Comparison of ENCODE assay signal across 15 cellular contexts in the genomic region with DNA sequence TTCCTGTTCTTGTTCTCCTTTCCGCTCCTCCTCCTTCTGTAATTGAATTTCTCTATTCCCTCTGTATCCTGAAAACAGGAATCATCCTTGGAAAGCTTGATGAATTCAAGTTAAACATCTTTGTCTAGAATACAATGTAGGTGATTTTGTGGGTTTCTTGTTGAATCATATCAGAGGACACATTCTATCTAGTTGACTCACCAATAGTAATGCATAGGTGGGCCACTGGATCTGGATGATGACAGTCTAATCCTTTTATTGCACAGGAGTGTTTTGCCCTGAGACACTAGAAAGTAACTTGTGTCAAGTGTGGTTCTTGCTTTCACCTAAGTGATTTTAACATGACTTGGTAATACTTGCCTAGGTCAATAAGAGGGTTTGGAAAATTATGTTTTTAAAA.
DNase-seq lines count a peak whose midpoint lies in the region; ATAC-seq and TF ChIP-seq lines count a peak whose summit lies in the region.
"Had no signal": no experiment of that assay in that cellular context is flagged by ENCODE, and none has a peak within 500 bp of the region (broad histone marks: within the 10 kb centered on the region; RNA-seq: fewer than 3 reads in every experiment).

No MANE protein-coding gene starts in this region.

- POLR2A ChIA-PET in PC-3 (lab: Charles Lee; ENCODE audit: unreplicated experiment), result no interaction called here

- intact Hi-C loops in PC-3 (cut with micrococcal nuclease) (no loop called here), sigmoid colon (cut with DNase I) (no loop called here)

- no peaks in the 10 kb centered on the region for H3K36me3 ChIP-seq in PC-3 (ENCODE audit: low read depth, low read length)
- no peaks in the 10 kb centered on the region for H3K36me3 ChIP-seq in sigmoid colon

- BruUV-seq in PC-3 (replicated peaks; lab: Mats Ljungman, UMichigan), result no TSS peak

- CTCF ChIA-PET in PC-3 (lab: Charles Lee), result no interaction called here

- ATAC-seq in PC-3 (peak; percentile 50), GM21367 (IDR thresholded peaks at IDR 0.05; ENCODE audit: unreplicated experiment) (no peak)
- no peak for ATAC-seq in activated naive CD4-positive, alpha-beta T cell treated with anti-CD3 and anti-CD28 coated beads, Interleukin-2, amount 50 U/mL, for 72 hours

- H3K79me2 ChIP-seq in PC-3 (ENCODE audit: low read length), result no peaks in the 10 kb centered on the region

- H3K27me3 ChIP-seq in PC-3 (ENCODE audit: low read length) (no peaks in the 10 kb centered on the region), sigmoid colon (no peaks in the 10 kb centered on the region)

- TF ChIP-seq CTCF in PC-3 (conservative IDR thresholded peaks at IDR 0.05; ENCODE audit: low read depth, low read length) (no peak), sigmoid colon (IDR thresholded peaks at IDR 0.05) (no peak)

- no peak overlapping the region for H2AFZ ChIP-seq in PC-3 (ENCODE audit: low read length)

- H3K4me3 ChIP-seq in PC-3 (ENCODE audit: low read length), result no peak overlapping the region
- H3K4me3 ChIP-seq in sigmoid colon, result no peak overlapping the region

- WGBS in sigmoid colon, 2 donors, result 97% methylated on average over 1 of the region's 1 CpG

- DNase-seq in HPDE6-E6E7 (ENCODE audit: extremely low spot score), result peak; percentile 2
- DNase-seq in PC-3, result peak; percentile 69
- DNase-seq in epithelial cell of prostate (ENCODE audit: low read depth, low spot score), result peak; percentile 12
- peak; percentile 27 for DNase-seq in renal cortical epithelial cell (ENCODE audit: low read depth)
- DNase-seq in activated naive CD4-positive, alpha-beta T cell treated with anti-CD3 and anti-CD28 coated beads, Interleukin-2, amount 50 U/mL, for 72 hours (ENCODE audit: low spot score in 2 of 2), result no peak
- DNase-seq in sigmoid colon, result no peak
- DNase-seq: GOT3, HFFc6, NCI-H1436, NCI-H2029, NCI-H510A, NCI-H774, SIG-M5 had no signal

- peaks cover 0 to 9% of the 10 kb centered on the region in 2 donors for H3K9me3 Mint-ChIP-seq in activated naive CD4-positive, alpha-beta T cell treated with anti-CD3 and anti-CD28 coated beads, Interleukin-2, amount 50 U/mL, for 72 hours
- H3K9me3 Mint-ChIP-seq: HFFc6 had no signal

- H3K9me2 ChIP-seq in PC-3 (replicated peaks; ENCODE audit: low read length), result no peaks in the 10 kb centered on the region

- no peak overlapping the region for H3K4me2 ChIP-seq in PC-3 (ENCODE audit: low read length)

- no peaks in the 10 kb centered on the region for H4K20me1 ChIP-seq in PC-3 (ENCODE audit: low read length)

- H3K4me1 ChIP-seq in PC-3 (ENCODE audit: insufficient read depth, low read length), result peaks cover 7% of the 10 kb centered on the region
- H3K4me1 ChIP-seq in sigmoid colon, result no peaks in the 10 kb centered on the region

- no peak for TF ChIP-seq POLR2A in sigmoid colon (IDR thresholded peaks at IDR 0.05)

- H3K9ac ChIP-seq in PC-3 (ENCODE audit: low read length), result no peak overlapping the region

- no peak for TF ChIP-seq EP300 in sigmoid colon (IDR thresholded peaks at IDR 0.05)

- no peak overlapping the region for H3K27ac Mint-ChIP-seq in activated naive CD4-positive, alpha-beta T cell treated with anti-CD3 and anti-CD28 coated beads, Interleukin-2, amount 50 U/mL, for 72 hours
- H3K27ac Mint-ChIP-seq: HFFc6 had no signal

- no peaks in the 10 kb centered on the region for H3K36me3 Mint-ChIP-seq in activated naive CD4-positive, alpha-beta T cell treated with anti-CD3 and anti-CD28 coated beads, Interleukin-2, amount 50 U/mL, for 72 hours

- H3K27ac ChIP-seq in PC-3 (ENCODE audit: low read length) (no peak overlapping the region), epithelial cell of prostate (no peak overlapping the region), sigmoid colon (no peak overlapping the region)
- H3K27ac ChIP-seq: C4-2B had no signal

- H3F3A ChIP-seq in PC-3 (ENCODE audit: low read length, unreplicated experiment), result no peaks in the 10 kb centered on the region

- H3K9me3 ChIP-seq in PC-3 (ENCODE audit: low read length), result no peaks in the 10 kb centered on the region
- no peaks in the 10 kb centered on the region for H3K9me3 ChIP-seq in sigmoid colon

Comparison
In these comparisons a context has a peak if more than half of its experiments do, and no peak if none do; other contexts are left out.
1. DNase-seq: peak in HPDE6-E6E7 (single experiment), PC-3 (single experiment), epithelial cell of prostate (single experiment) and renal cortical epithelial cell (single experiment); none in activated naive CD4-positive, alpha-beta T cell treated with anti-CD3 and anti-CD28 coated beads, Interleukin-2, amount 50 U/mL, for 72 hours (0 of 2) and sigmoid colon (single experiment).